ENCODE assay signal across 23 cellular contexts in genomic region chr6:97774973-97775372, GRCh38.
DNase-seq lines count a peak whose midpoint lies in the region; ATAC-seq, FAIRE-seq and TF ChIP-seq lines count a peak whose summit lies in the region.
"Had no signal": no experiment of that assay in that cellular context is flagged by ENCODE, and none has a peak within 500 bp of the region (broad histone marks: within the 10 kb centered on the region; RNA-seq: fewer than 3 reads in every experiment).

No MANE protein-coding gene starts in this region.

- H3K79me2 ChIP-seq in HepG2 (ENCODE audit: insufficient read depth, low read length), result no peaks in the 10 kb centered on the region
- no peaks in the 10 kb centered on the region for H3K79me2 ChIP-seq in H1 (ENCODE audit: control insufficient read depth in 1 of 2, insufficient read depth in 2 of 2, low read length in 2 of 2)
- H3K79me2 ChIP-seq in mesendoderm (ENCODE audit: control insufficient read depth, insufficient read depth, low read length), result no peaks in the 10 kb centered on the region

- peak overlapping the region; percentile 56 for H4K91ac ChIP-seq in H1 (replicated peaks; ENCODE audit: insufficient read length, low read length)

- no peak overlapping the region for H3K23ac ChIP-seq in H1 (ENCODE audit: insufficient read length)
- H3K23ac ChIP-seq in mesendoderm (ENCODE audit: low read length), result no peak overlapping the region

- H3K4ac ChIP-seq in H1 (replicated peaks; ENCODE audit: insufficient read length, low read depth, low read length) (peak overlapping the region; percentile 82), mesendoderm (ENCODE audit: low read depth, low read length) (no peak overlapping the region)

- intact Hi-C loops in HepG2 (cut with micrococcal nuclease; ENCODE audit: unreplicated experiment), result no loop called here
- intact Hi-C loops in right lobe of liver (cut with DNase I), result no loop called here
- intact Hi-C loops in activated CD4-positive, alpha-beta memory T cell treated with anti-CD3 and anti-CD28 coated beads for 36 hours (cut with micrococcal nuclease), result no loop called here

- no peak overlapping the region for H3K9ac ChIP-seq in HepG2 (ENCODE audit: insufficient read depth, low read depth, low read length)
- H3K9ac ChIP-seq in H1 (replicated peaks in 1 of 4; ENCODE audit: extremely low read depth in 1 of 4, low read depth in 3 of 4, low read length in 3 of 4), result no peak overlapping the region
- H3K9ac ChIP-seq in mesendoderm (ENCODE audit: low read length), result no peak overlapping the region

- H3K56ac ChIP-seq in H1 (replicated peaks; ENCODE audit: insufficient read length, low read depth, low read length) (no peak overlapping the region), mesendoderm (ENCODE audit: low read length) (no peak overlapping the region)

- H2BK5ac ChIP-seq in H1 (ENCODE audit: low read depth, low read length), result peak overlapping the region; percentile 79
- H2BK5ac ChIP-seq in mesendoderm (ENCODE audit: low read length), result no peak overlapping the region

- H3K9me3 ChIP-seq in HepG2 (ENCODE audit: low read length) (no peaks in the 10 kb centered on the region), right lobe of liver (no peaks in the 10 kb centered on the region), H1 (ENCODE audit: insufficient read depth in 2 of 2, low read depth in 1 of 2, low read length in 1 of 2) (no peaks in the 10 kb centered on the region)

- TF ChIP-seq RAD21 in HepG2 (CRISPR knock-in tag; IDR thresholded peaks at IDR 0.05), result no peak
- no peak for TF ChIP-seq RAD21 in H1 (IDR thresholded peaks at IDR 0.05 in 1 of 2, conservative IDR thresholded peaks at IDR 0.05 in 1 of 2; ENCODE audit: low read depth in 2 of 2, low read length in 2 of 2)

- POLR2A ChIA-PET in HepG2 (lab: Yijun Ruan, JAX), result no interaction called here
- POLR2A ChIA-PET in H1 (lab: Charles Lee; ENCODE audit: partially characterized antibody), result interaction anchor here (0.9 kb wide), 1 partner anchor 9 kb away, joined by 3 read pairs; no protein-coding TSS in a partner anchor
- POLR2A ChIA-PET in activated CD4-positive, alpha-beta memory T cell treated with anti-CD3 and anti-CD28 coated beads for 36 hours (lab: Charles Lee), result no interaction called here

- H3K27ac ChIP-seq in HepG2 (ENCODE audit: extremely low read length, insufficient read depth, low read length) (no peak overlapping the region), right lobe of liver (no peak overlapping the region), H1 (ENCODE audit: low read depth, low read length) (no peak overlapping the region), mesendoderm (ENCODE audit: low read depth, low read length) (peak overlapping the region; percentile 7)
- H3K27ac ChIP-seq: 22Rv1 had no signal

- TF ChIP-seq CTCF in HepG2 (CRISPR knock-in tag; IDR thresholded peaks at IDR 0.05), result no peak
- TF ChIP-seq CTCF in right lobe of liver (IDR thresholded peaks at IDR 0.05), result no peak
- TF ChIP-seq CTCF in H1 (IDR thresholded peaks at IDR 0.05; ENCODE audit: control extremely low read depth in 1 of 3, insufficient read depth in 1 of 3, low read depth in 1 of 3, low read length in 3 of 3), result no peak

- no peaks in the 10 kb centered on the region for H3K23me2 ChIP-seq in H1 (ENCODE audit: low read depth, low read length)

- no peaks in the 10 kb centered on the region for H3K36me3 Mint-ChIP-seq in activated CD4-positive, alpha-beta memory T cell treated with anti-CD3 and anti-CD28 coated beads for 36 hours
- H3K36me3 Mint-ChIP-seq: CD8-positive, alpha-beta T cell had no signal

- no peak for TF ChIP-seq EP300 in HepG2 (IDR thresholded peaks at IDR 0.05; ENCODE audit: low read depth in 2 of 2, low read length in 2 of 2)
- TF ChIP-seq EP300 in HepG2 (CRISPR knock-in tag; IDR thresholded peaks at IDR 0.05; ENCODE audit: borderline replicate concordance), result no peak
- TF ChIP-seq EP300 in H1 (IDR thresholded peaks at IDR 0.05; ENCODE audit: borderline replicate concordance in 1 of 2, low read depth in 2 of 2, low read length in 2 of 2), result no peak

- in situ Hi-C loops in HepG2 (cut with HindIII; ENCODE audit: extremely low pct_ligation_motif_present, low pct_unique_long_range_greater_than_20kb), result no loop called here

- H2BK120ac ChIP-seq in H1 (replicated peaks; ENCODE audit: low read depth, low read length) (peak overlapping the region; percentile 52), mesendoderm (ENCODE audit: low read depth, low read length) (no peak overlapping the region)

- H3K27me3 Mint-ChIP-seq in activated CD4-positive, alpha-beta memory T cell treated with anti-CD3 and anti-CD28 coated beads for 36 hours, result no peaks in the 10 kb centered on the region

- H2BK15ac ChIP-seq in H1 (ENCODE audit: low read length) (no peak overlapping the region), mesendoderm (replicated peaks; ENCODE audit: low read depth) (no peak overlapping the region)

- H4K8ac ChIP-seq in H1 (ENCODE audit: extremely low read depth, insufficient read depth, low read length), result peak overlapping the region; percentile 75
- no peak overlapping the region for H4K8ac ChIP-seq in mesendoderm (ENCODE audit: low read depth, low read length)

- H3K4me2 ChIP-seq in HepG2 (ENCODE audit: low read depth, low read length), result peak overlapping the region; percentile 37
- H3K4me2 ChIP-seq in H1 (ENCODE audit: insufficient read depth in 1 of 2, low read depth in 2 of 2, low read length in 2 of 2), result no peak overlapping the region
- no peak overlapping the region for H3K4me2 ChIP-seq in mesendoderm (ENCODE audit: low read length)

- no peak for FAIRE-seq in HepG2 (lab: Jason Lieb, UNC)
- no peak for FAIRE-seq in H1 (lab: Jason Lieb, UNC)

- H3K27ac Mint-ChIP-seq in activated CD4-positive, alpha-beta memory T cell treated with anti-CD3 and anti-CD28 coated beads for 36 hours, result no peak overlapping the region
- H3K27ac Mint-ChIP-seq: CD8-positive, alpha-beta T cell had no signal

- ATAC-seq in HepG2 (peak; percentile 93), right lobe of liver (no peak), HG03025 (IDR thresholded peaks at IDR 0.05; ENCODE audit: low FRiP score, unreplicated experiment) (no peak)
- ATAC-seq: CD8-positive, alpha-beta T cell had no signal

- BruUV-seq in HepG2 (replicated peaks; lab: Mats Ljungman, UMichigan), result no TSS peak

- no peaks in the 10 kb centered on the region for H3K27me3 ChIP-seq in HepG2 (ENCODE audit: control insufficient read depth in 1 of 2, insufficient read depth in 2 of 2, low read length in 2 of 2)
- no peaks in the 10 kb centered on the region for H3K27me3 ChIP-seq in right lobe of liver
- H3K27me3 ChIP-seq in H1 (replicated peaks in 1 of 4; ENCODE audit: control insufficient read depth in 3 of 4, extremely low read depth in 1 of 4, insufficient read depth in 3 of 4, low read length in 3 of 4), result no peaks in the 10 kb centered on the region
- no peaks in the 10 kb centered on the region for H3K27me3 ChIP-seq in mesendoderm (ENCODE audit: insufficient read depth, low read length, poor library complexity)

- CTCF ChIA-PET in HepG2 (lab: Yijun Ruan, JAX; ENCODE audit: low intra/inter-chr PET ratio, low total read pairs), result no interaction called here
- CTCF ChIA-PET in H1 (lab: Charles Lee; ENCODE audit: partially characterized antibody), result interaction anchor here (1.1 kb wide), 1 partner anchor 32 kb away, joined by 3 read pairs; no protein-coding TSS in a partner anchor
- CTCF ChIA-PET in activated CD4-positive, alpha-beta memory T cell treated with anti-CD3 and anti-CD28 coated beads for 36 hours (lab: Charles Lee), result no interaction called here

- H3K9me3 Mint-ChIP-seq in activated CD4-positive, alpha-beta memory T cell treated with anti-CD3 and anti-CD28 coated beads for 36 hours, result peaks cover 3% of the 10 kb centered on the region

- peak overlapping the region; percentile 24 for H2BK20ac ChIP-seq in H1 (ENCODE audit: low read length)

- H2BK12ac ChIP-seq in H1 (ENCODE audit: low read depth, low read length), result peak overlapping the region; percentile 77

- 0 out of 6 replicates have a peak overlapping the region, but pooled peaks of 1 of the 3 experiments have one; percentile 7 for H3K4me3 ChIP-seq in HepG2 (replicated peaks in 1 of 3; ENCODE audit: insufficient read depth in 1 of 3, low read depth in 2 of 3, low read length in 3 of 3)
- H3K4me3 ChIP-seq in right lobe of liver, result no peak overlapping the region
- H3K4me3 ChIP-seq in H1 (ENCODE audit: extremely low read depth in 1 of 4, insufficient read depth in 2 of 4, low read depth in 3 of 4, low read length in 4 of 4), result no peak overlapping the region
- H3K4me3 ChIP-seq in mesendoderm (ENCODE audit: low read length), result no peak overlapping the region

- TF ChIP-seq POLR2A in HepG2 (IDR thresholded peaks at IDR 0.05; ENCODE audit: insufficient read depth in 1 of 2, low read depth in 2 of 2, low read length in 2 of 2) (no peak), right lobe of liver (IDR thresholded peaks at IDR 0.05) (no peak), H1 (IDR thresholded peaks at IDR 0.05; ENCODE audit: control extremely low read depth in 1 of 2, low read depth in 2 of 2, low read length in 2 of 2) (no peak)

- H4K20me1 ChIP-seq in HepG2 (ENCODE audit: insufficient read depth, low read length) (no peaks in the 10 kb centered on the region), H1 (replicated peaks in 1 of 2; ENCODE audit: control insufficient read depth in 1 of 2, insufficient read depth in 2 of 2, low read length in 2 of 2) (no peaks in the 10 kb centered on the region)

- H3K4me3 Mint-ChIP-seq in activated CD4-positive, alpha-beta memory T cell treated with anti-CD3 and anti-CD28 coated beads for 36 hours, result no peak overlapping the region
- H3K4me3 Mint-ChIP-seq: CD8-positive, alpha-beta T cell had no signal

- no peaks in the 10 kb centered on the region for H3K36me3 ChIP-seq in HepG2 (replicated peaks in 1 of 2; ENCODE audit: control insufficient read depth in 1 of 2, insufficient read depth in 2 of 2, low read length in 2 of 2)
- H3K36me3 ChIP-seq in right lobe of liver, result no peaks in the 10 kb centered on the region
- H3K36me3 ChIP-seq in H1 (ENCODE audit: control insufficient read depth in 2 of 4, insufficient read depth in 4 of 4, low read length in 3 of 4), result peaks cover 0 to 11% (median 0%) of the 10 kb centered on the region in 4 experiments; a peak in 1 of 8 replicates
- no peaks in the 10 kb centered on the region for H3K36me3 ChIP-seq in mesendoderm (ENCODE audit: control insufficient read depth, insufficient read depth, low read length)

- WGBS in HepG2 (ENCODE audit: low lambda C conversion rate), result 0% methylated on average over 5 of the region's 5 CpGs
- no CpG with 5 or more reads among the region's 5 CpGs for WGBS in right lobe of liver (ENCODE audit: insufficient coverage, low coverage, low lambda C conversion rate, missing lambda C conversion rate)
- 91% methylated on average over 5 of the region's 5 CpGs; no CpG with 5 or more reads in 1 of the 2 experiments for WGBS in H1 (ENCODE audit: extremely low coverage in 1 of 2, insufficient coverage in 1 of 2, insufficient read length in 1 of 2, insufficient replicate concordance in 2 of 2, low coverage in 1 of 2, low lambda C conversion rate in 2 of 2, missing lambda C conversion rate in 1 of 2), 2 experiments
- WGBS in mesendoderm (ENCODE audit: extremely low coverage, insufficient coverage, low lambda C conversion rate), result no CpG with 5 or more reads among the region's 5 CpGs

- H3K4me1 ChIP-seq in HepG2 (ENCODE audit: insufficient read depth, low read length) (peaks cover 8% of the 10 kb centered on the region; the same call in 1 of the 2 replicates), right lobe of liver (no peaks in the 10 kb centered on the region), H1 (replicated peaks in 1 of 4; ENCODE audit: control insufficient read depth in 3 of 4, insufficient read depth in 4 of 4, low read length in 3 of 4) (peaks cover 0 to 13% (median 6%) of the 10 kb centered on the region in 4 experiments; a peak in 3 of 7 replicates), mesendoderm (ENCODE audit: control insufficient read depth, low read depth, low read length) (no peaks in the 10 kb centered on the region)

- peak overlapping the region; percentile 74; the same call in 1 of the 2 replicates for H3K18ac ChIP-seq in H1 (ENCODE audit: extremely low read depth, low read length)
- no peak overlapping the region for H3K18ac ChIP-seq in mesendoderm (ENCODE audit: low read length)

- H2AFZ ChIP-seq in HepG2 (ENCODE audit: low read length), result no peak overlapping the region
- H2AFZ ChIP-seq in H1 (ENCODE audit: low read length), result no peak overlapping the region; the same call in 1 of the 2 replicates

- DNase-seq in HepG2 (ENCODE audit: low spot score) (peak; percentile 4), right lobe of liver (no peak), H1 (ENCODE audit: low read depth in 1 of 2, low spot score in 2 of 2) (no peak), mesendoderm (peak; percentile 7), NCI-H187 (lab: John Stamatoyannopoulos, UW) (no peak)
- DNase-seq in activated CD4-positive, alpha-beta memory T cell treated with anti-CD3 and anti-CD28 coated beads for 36 hours, result no peak
- DNase-seq in activated CD4-positive, alpha-beta T cell treated with anti-CD3 and anti-CD28 coated beads for 48 hours, result no peak
- DNase-seq: ACHN; AML-193; C1 segment of cervical spinal cord; CD8-positive, alpha-beta T cell; GDM1; KBM-7; MM.1S; NCI-H1048; NCI-H1417 treated with DMSO at 0.1 percent for 48 hours; NCI-H2081; NCI-H446; NCI-H526; OCI-M1; Right ventricle myocardium superior had no signal

- H3K79me1 ChIP-seq in H1 (ENCODE audit: low read depth, low read length) (no peaks in the 10 kb centered on the region), mesendoderm (ENCODE audit: low read length) (no peaks in the 10 kb centered on the region)

- H4K5ac ChIP-seq in H1 (ENCODE audit: insufficient read length, low read depth, low read length) (peak overlapping the region; percentile 13), mesendoderm (ENCODE audit: low read length) (no peak overlapping the region)

- H2AK5ac ChIP-seq in H1 (ENCODE audit: low read depth, low read length), result peak overlapping the region; percentile 90; the same call in 1 of the 2 replicates
- peak overlapping the region; percentile 82 for H2AK5ac ChIP-seq in mesendoderm (ENCODE audit: low read length)

- H3K14ac ChIP-seq in H1 (ENCODE audit: insufficient read length), result no peak overlapping the region

- H3K4me1 Mint-ChIP-seq in activated CD4-positive, alpha-beta memory T cell treated with anti-CD3 and anti-CD28 coated beads for 36 hours (ENCODE audit: low read depth), result no peaks in the 10 kb centered on the region

Comparison
In these comparisons a context has a peak if more than half of its experiments do, and no peak if none do; other contexts are left out.
1. DNase-seq: peak in HepG2 (single experiment) and mesendoderm (single experiment); none in right lobe of liver (0 of 3), H1 (0 of 2), activated CD4-positive, alpha-beta memory T cell treated with anti-CD3 and anti-CD28 coated beads for 36 hours (single experiment), activated CD4-positive, alpha-beta T cell treated with anti-CD3 and anti-CD28 coated beads for 48 hours (single experiment) and NCI-H187 (0 of 2).
2. Of the 41 proteins assayed by ChIP-seq in both HepG2 and H1: peak only in HepG2: YY1; only in H1: none; in both: none; in neither: 40.